In the genomic region with DNA sequence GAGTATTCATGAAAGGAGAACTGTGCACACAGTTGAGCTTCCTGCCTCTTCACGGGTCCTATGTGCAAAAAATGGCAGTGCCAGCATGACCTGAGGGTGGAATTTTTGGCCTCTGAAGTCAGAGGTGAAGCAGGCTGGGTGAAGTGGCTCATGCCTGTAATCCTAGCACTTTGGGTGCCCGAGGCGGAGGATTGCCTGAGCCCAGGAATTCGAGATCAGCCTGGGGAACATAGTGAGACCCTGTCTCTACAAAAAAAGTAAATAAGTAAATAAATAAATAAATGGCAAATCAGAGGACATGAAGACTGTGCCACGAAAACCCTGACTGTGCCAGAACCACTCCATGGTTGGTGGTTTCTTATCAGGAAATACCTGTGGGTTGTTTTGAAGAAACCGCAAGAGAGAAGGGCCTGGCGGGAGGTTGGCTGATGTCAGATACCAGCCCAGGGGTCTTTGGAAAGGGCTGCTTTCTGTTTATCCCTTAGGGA, we compare ENCODE assay signal across 1 cellular context.
TF ChIP-seq lines count a peak whose summit lies in the region.

No MANE protein-coding gene starts in this region.

TF ChIP-seq in HEK293, 187 proteins besides CTCF, POLR2A, EP300 and RAD21 (continued from another document):
- no peak for TF ChIP-seq ZNF398 (tag by site-specific recombination; IDR thresholded peaks at IDR 0.05)
- no peak for TF ChIP-seq ZNF555 (tag by site-specific recombination; conservative IDR thresholded peaks at IDR 0.05)
